8 cellular contexts compared by ENCODE assay signal in genomic region chr12:6850796-6851152, GRCh38. TPM values are rescaled to one million over a fixed set of nuclear protein-coding genes. Genes with fewer than 3 reads are reported as not detected.
DNase-seq lines count a peak whose midpoint lies in the region; ATAC-seq and TF ChIP-seq lines count a peak whose summit lies in the region.

No MANE protein-coding gene starts in this region.

- no peaks in the 10 kb centered on the region for H3K9me3 ChIP-seq in mucosa of rectum (ENCODE audit: control insufficient read depth in 2 of 2, low read length in 2 of 2)

- peak overlapping the region; percentile 18; the same call in 1 of the 2 replicates for H3K9ac ChIP-seq in KMS-11
- peak overlapping the region; percentile 49 to 93 for H3K9ac ChIP-seq in mucosa of rectum (ENCODE audit: low read depth in 1 of 2, low read length in 2 of 2)

- peaks cover 19% of the 10 kb centered on the region for H3K36me3 Mint-ChIP-seq in chondrocyte (ENCODE audit: low read depth)

- no peaks in the 10 kb centered on the region for H3K27me3 Mint-ChIP-seq in chondrocyte (ENCODE audit: low read depth)

- H3K9me3 Mint-ChIP-seq in chondrocyte (ENCODE audit: low read depth), result no peaks in the 10 kb centered on the region

- H3K36me3 ChIP-seq in KMS-11 (ENCODE audit: insufficient read depth) (no peaks in the 10 kb centered on the region), mucosa of rectum (ENCODE audit: control insufficient read depth in 2 of 2, insufficient read depth in 2 of 2, low read length in 2 of 2) (peaks cover 11 to 15% of the 10 kb centered on the region in 2 donors)

- peaks cover 37% of the 10 kb centered on the region for H3K4me1 Mint-ChIP-seq in chondrocyte (ENCODE audit: low read depth)

- TF ChIP-seq CTCF in KMS-11 (conservative IDR thresholded peaks at IDR 0.05; ENCODE audit: low read depth, low read length), result no peak
- no peak for TF ChIP-seq CTCF in chondrocyte (IDR thresholded peaks at IDR 0.05)

- peak overlapping the region; percentile 95 for H3K4me2 ChIP-seq in KMS-11

- H3K27me3 ChIP-seq in KMS-11 (ENCODE audit: insufficient read depth, low read depth) (no peaks in the 10 kb centered on the region), mucosa of rectum (ENCODE audit: control insufficient read depth in 2 of 2, insufficient read depth in 2 of 2, low read length in 2 of 2) (no peaks in the 10 kb centered on the region)

- H3K4me3 Mint-ChIP-seq in chondrocyte (ENCODE audit: unreplicated experiment), result peak overlapping the region; percentile 94

- H3K27ac Mint-ChIP-seq in chondrocyte (ENCODE audit: unreplicated experiment), result peak overlapping the region; percentile 99

- no peak overlapping the region for H3K27ac ChIP-seq in KMS-11
- H3K27ac ChIP-seq in mucosa of rectum (ENCODE audit: low read depth in 2 of 2, low read length in 2 of 2), result peak overlapping the region in 1 of 2 donors; percentile 100

- H3K4me3 ChIP-seq in KMS-11 (IDR thresholded peaks at IDR 0.05; ENCODE audit: insufficient read depth, low read depth, low read length), result no peak overlapping the region
- peak overlapping the region; percentile 99 to 100 for H3K4me3 ChIP-seq in mucosa of rectum (ENCODE audit: low read length in 2 of 2)

- H3K79me2 ChIP-seq in KMS-11 (ENCODE audit: insufficient read depth, low read depth), result peaks cover 40% of the 10 kb centered on the region

- ATAC-seq in GM21390 (IDR thresholded peaks at IDR 0.05; ENCODE audit: unreplicated experiment) (no peak), HG03159 (IDR thresholded peaks at IDR 0.05; ENCODE audit: unreplicated experiment) (no peak)

- H4K20me1 ChIP-seq in KMS-11 (ENCODE audit: insufficient read depth), result no peaks in the 10 kb centered on the region

- H2AFZ ChIP-seq in KMS-11 (ENCODE audit: low read depth), result peak overlapping the region; percentile 59; the same call in 1 of the 2 replicates

- H3K4me1 ChIP-seq in KMS-11 (ENCODE audit: low read depth, poor library complexity, severe bottlenecking), result peaks cover 29% of the 10 kb centered on the region
- H3K4me1 ChIP-seq in mucosa of rectum (ENCODE audit: control insufficient read depth in 2 of 2, insufficient read depth in 2 of 2, low read length in 2 of 2), result peaks cover 13 to 18% of the 10 kb centered on the region in 2 donors

- peak; percentile 27 for DNase-seq in AG20443 (ENCODE audit: low spot score)
- no peak for DNase-seq in chondrocyte (ENCODE audit: low spot score)
- no peak for DNase-seq in head of caudate nucleus
- no peak for DNase-seq in SHP77 treated with DMSO at 0.1 percent for 48 hours (lab: John Stamatoyannopoulos, UW)

- intact Hi-C loops in head of caudate nucleus (cut with DNase I), result no loop called here

RNA-seq across cellular contexts. Expression of gene CDCA3, which starts 0.3 kb away (rescaled TPM):
- 4.1 to 7.5 TPM (median 5.6 TPM) in 3 replicates for total RNA-seq in chondrocyte

RNA-seq across cellular contexts. Expression of gene USP5, which starts 1.2 kb away (rescaled TPM):
- total RNA-seq in chondrocyte, result 103 to 147 TPM (median 106 TPM) in 3 replicates

RNA-seq across cellular contexts. Expression of gene GNB3, which starts 10.0 kb away (rescaled TPM):
- 10.2 to 11.5 TPM (median 10.9 TPM) in 3 replicates for total RNA-seq in chondrocyte

RNA-seq across cellular contexts. Expression of gene TPI1, which starts 16.6 kb away (rescaled TPM):
- total RNA-seq in chondrocyte, result 430 to 562 TPM (median 551 TPM) in 3 replicates

RNA-seq across cellular contexts. Expression of gene SPSB2, which starts 22.3 kb away (rescaled TPM):
- 7.6 to 11.8 TPM (median 7.9 TPM) in 3 replicates for total RNA-seq in chondrocyte
